Comparison of ENCODE assay signal across 3 cellular contexts in genomic region chr9:122538757-122539156, GRCh38.
A peak's percentile ranks its signal among the peaks of the same experiment; 100 is the strongest.
TF ChIP-seq lines count a peak whose summit lies in the region.

No MANE protein-coding gene starts in this region.

TF ChIP-seq in HepG2, 621 proteins besides CTCF, POLR2A, EP300 and RAD21:
- TF ChIP-seq CEBPB (IDR thresholded peaks at IDR 0.05; ENCODE audit: borderline replicate concordance, low read depth, low read length): peak; percentile 51
- TF ChIP-seq ZNF678 (CRISPR knock-in tag; IDR thresholded peaks at IDR 0.05): no peak

TF ChIP-seq in liver, 16 proteins besides CTCF, POLR2A, EP300 and RAD21:
- peak; percentile 45 to 52 for TF ChIP-seq HNF4A (conservative IDR thresholded peaks at IDR 0.05)
- TF ChIP-seq SP1 (IDR thresholded peaks at IDR 0.05): no peak
- TF ChIP-seq NR2F2 (IDR thresholded peaks at IDR 0.05): no peak
TF ChIP-seq in liver: peak in this region for 1.

TF ChIP-seq in GM23338, 12 proteins besides CTCF, POLR2A, EP300 and RAD21:
- no peak for TF ChIP-seq NANOG (IDR thresholded peaks at IDR 0.05; ENCODE audit: borderline replicate concordance)
- TF ChIP-seq JUNB (IDR thresholded peaks at IDR 0.05; ENCODE audit: unreplicated experiment): no peak
- TF ChIP-seq, protein P1, sequence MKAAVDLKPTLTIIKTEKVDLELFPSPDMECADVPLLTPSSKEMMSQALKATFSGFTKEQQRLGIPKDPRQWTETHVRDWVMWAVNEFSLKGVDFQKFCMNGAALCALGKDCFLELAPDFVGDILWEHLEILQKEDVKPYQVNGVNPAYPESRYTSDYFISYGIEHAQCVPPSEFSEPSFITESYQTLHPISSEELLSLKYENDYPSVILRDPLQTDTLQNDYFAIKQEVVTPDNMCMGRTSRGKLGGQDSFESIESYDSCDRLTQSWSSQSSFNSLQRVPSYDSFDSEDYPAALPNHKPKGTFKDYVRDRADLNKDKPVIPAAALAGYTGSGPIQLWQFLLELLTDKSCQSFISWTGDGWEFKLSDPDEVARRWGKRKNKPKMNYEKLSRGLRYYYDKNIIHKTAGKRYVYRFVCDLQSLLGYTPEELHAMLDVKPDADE (IDR thresholded peaks at IDR 0.05): no peak
- TF ChIP-seq ZNF114 (CRISPR knock-in tag; IDR thresholded peaks at IDR 0.05): no peak
- no peak for TF ChIP-seq CREB1 (CRISPR knock-in tag; IDR thresholded peaks at IDR 0.05; ENCODE audit: low read depth)
- TF ChIP-seq STAT1 (IDR thresholded peaks at IDR 0.05; ENCODE audit: unreplicated experiment): no peak
